27 cellular contexts compared by ENCODE assay signal in genomic region chr16:27746076-27746855, GRCh38.
"Had no signal": no experiment of that assay in that cellular context is flagged by ENCODE, and none has a peak within 500 bp of the region (broad histone marks: within the 10 kb centered on the region; RNA-seq: fewer than 3 reads in every experiment).

No MANE protein-coding gene starts in this region.

- H3K27me3 ChIP-seq: heart right ventricle, left lung, ovary, sigmoid colon, suprapubic skin, tibial nerve had no signal

- H3K36me3 ChIP-seq: ovary had no signal

- DNase-seq: activated CD4-positive, alpha-beta memory T cell treated with anti-CD3 and anti-CD28 coated beads, Interleukin-2, amount 10 ng/mL, durations not matched to agents 7 days and 5 days; activated CD4-positive, alpha-beta T cell treated with anti-CD3 and anti-CD28 coated beads, Interleukin-2, amount 10 ng/mL, durations not matched to agents 7 days and 5 days; activated CD8-positive, alpha-beta memory T cell treated with anti-CD3 and anti-CD28 coated beads, Interleukin-2, amount 50 U/mL, for 48 hours; activated gamma-delta T cell; activated naive CD4-positive, alpha-beta T cell treated with anti-CD3 and anti-CD28 coated beads, Interleukin-2, amount 10 ng/mL, durations not matched to agents 7 days and 5 days; activated naive CD8-positive, alpha-beta T cell treated with anti-CD3 and anti-CD28 coated beads, Interleukin-2, amount 10 ng/mL, durations not matched to agents 7 days and 5 days; activated T-cell treated with anti-CD3 and anti-CD28 coated beads, Interleukin-2, amount 50 U/mL, for 24 hours; cortex of kidney; foreskin fibroblast; heart right ventricle; kidney glomerular epithelial cell; left lung; lower lobe of right lung; natural killer cell; ovary; sigmoid colon; small intestine; stimulated activated CD4-positive, alpha-beta T cell treated with anti-CD3 and anti-CD28 coated beads, Interleukin-4, amount 100 ng/mL, for 24 hours; stimulated activated naive CD8-positive, alpha-beta T cell treated with anti-CD3 and anti-CD28 coated beads, Interleukin-15, amount 100 ng/mL, for 72 hours; T-helper 1 cell; T-helper 9 cell had no signal

- H3K36me3 Mint-ChIP-seq: activated naive CD4-positive, alpha-beta T cell treated with anti-CD3 and anti-CD28 coated beads, Interleukin-2, amount 10 ng/mL, durations not matched to agents 7 days and 5 days; activated naive CD8-positive, alpha-beta T cell treated with anti-CD3 and anti-CD28 coated beads, Interleukin-2, amount 10 ng/mL, durations not matched to agents 7 days and 5 days had no signal

- H3K27me3 Mint-ChIP-seq: activated CD4-positive, alpha-beta memory T cell treated with anti-CD3 and anti-CD28 coated beads, Interleukin-2, amount 10 ng/mL, durations not matched to agents 7 days and 5 days; activated CD4-positive, alpha-beta T cell treated with anti-CD3 and anti-CD28 coated beads, Interleukin-2, amount 10 ng/mL, durations not matched to agents 7 days and 5 days; activated naive CD4-positive, alpha-beta T cell treated with anti-CD3 and anti-CD28 coated beads, Interleukin-2, amount 10 ng/mL, durations not matched to agents 7 days and 5 days; activated naive CD8-positive, alpha-beta T cell treated with anti-CD3 and anti-CD28 coated beads, Interleukin-2, amount 10 ng/mL, durations not matched to agents 7 days and 5 days; activated T-cell treated with anti-CD3 and anti-CD28 coated beads, Interleukin-2, amount 50 U/mL, for 24 hours; stimulated activated memory B cell treated with anti-CD40 and anti-IgM and Interleukin-4, amounts not matched to agents 10 μg/mL and 1 μg/mL and 100 μg/mL, for 72 hours; stimulated activated naive CD8-positive, alpha-beta T cell treated with anti-CD3 and anti-CD28 coated beads, Interleukin-15, amount 100 ng/mL, for 72 hours had no signal

- H3K27ac Mint-ChIP-seq: activated CD4-positive, alpha-beta memory T cell treated with anti-CD3 and anti-CD28 coated beads, Interleukin-2, amount 10 ng/mL, durations not matched to agents 7 days and 5 days; activated CD4-positive, alpha-beta T cell treated with anti-CD3 and anti-CD28 coated beads, Interleukin-2, amount 10 ng/mL, durations not matched to agents 7 days and 5 days; activated naive CD4-positive, alpha-beta T cell treated with anti-CD3 and anti-CD28 coated beads, Interleukin-2, amount 10 ng/mL, durations not matched to agents 7 days and 5 days; activated T-cell treated with anti-CD3 and anti-CD28 coated beads, Interleukin-2, amount 50 U/mL, for 24 hours; stimulated activated memory B cell treated with anti-CD40 and anti-IgM and Interleukin-4, amounts not matched to agents 10 μg/mL and 1 μg/mL and 100 μg/mL, for 72 hours had no signal

- ATAC-seq: activated CD4-positive, CD25-positive, alpha-beta regulatory T cell treated with anti-CD3 and anti-CD28 coated beads, Interleukin-2, amount 50 U/mL, for 24 hours; esophagus mucosa; heart right ventricle; left lung; lower lobe of right lung; natural killer cell; psoas muscle; stimulated activated memory B cell treated with anti-CD40 and anti-IgM and Interleukin-4, amounts not matched to agents 10 μg/mL and 1 μg/mL and 100 μg/mL, for 72 hours; stimulated activated naive CD8-positive, alpha-beta T cell treated with anti-CD3 and anti-CD28 coated beads, Interleukin-15, amount 100 ng/mL, for 72 hours had no signal

- H3K9me3 ChIP-seq: heart right ventricle, left lung, lower lobe of right lung, ovary, psoas muscle, sigmoid colon, suprapubic skin, tibial nerve had no signal

- H3K4me3 ChIP-seq: heart right ventricle, left lung, lower lobe of right lung, ovary, psoas muscle, sigmoid colon, suprapubic skin, tibial nerve had no signal

- H3K9me3 Mint-ChIP-seq: activated CD4-positive, alpha-beta memory T cell treated with anti-CD3 and anti-CD28 coated beads, Interleukin-2, amount 10 ng/mL, durations not matched to agents 7 days and 5 days; activated CD4-positive, alpha-beta T cell treated with anti-CD3 and anti-CD28 coated beads, Interleukin-2, amount 10 ng/mL, durations not matched to agents 7 days and 5 days; activated naive CD4-positive, alpha-beta T cell treated with anti-CD3 and anti-CD28 coated beads, Interleukin-2, amount 10 ng/mL, durations not matched to agents 7 days and 5 days; activated naive CD8-positive, alpha-beta T cell treated with anti-CD3 and anti-CD28 coated beads, Interleukin-2, amount 10 ng/mL, durations not matched to agents 7 days and 5 days; activated T-cell treated with anti-CD3 and anti-CD28 coated beads, Interleukin-2, amount 50 U/mL, for 24 hours; natural killer cell; stimulated activated memory B cell treated with anti-CD40 and anti-IgM and Interleukin-4, amounts not matched to agents 10 μg/mL and 1 μg/mL and 100 μg/mL, for 72 hours; stimulated activated naive CD8-positive, alpha-beta T cell treated with anti-CD3 and anti-CD28 coated beads, Interleukin-15, amount 100 ng/mL, for 72 hours had no signal

- H3K4me3 Mint-ChIP-seq: activated CD4-positive, alpha-beta memory T cell treated with anti-CD3 and anti-CD28 coated beads, Interleukin-2, amount 10 ng/mL, durations not matched to agents 7 days and 5 days; activated CD4-positive, alpha-beta T cell treated with anti-CD3 and anti-CD28 coated beads, Interleukin-2, amount 10 ng/mL, durations not matched to agents 7 days and 5 days; activated naive CD4-positive, alpha-beta T cell treated with anti-CD3 and anti-CD28 coated beads, Interleukin-2, amount 10 ng/mL, durations not matched to agents 7 days and 5 days; activated naive CD8-positive, alpha-beta T cell treated with anti-CD3 and anti-CD28 coated beads, Interleukin-2, amount 10 ng/mL, durations not matched to agents 7 days and 5 days; activated T-cell treated with anti-CD3 and anti-CD28 coated beads, Interleukin-2, amount 50 U/mL, for 24 hours; natural killer cell; stimulated activated memory B cell treated with anti-CD40 and anti-IgM and Interleukin-4, amounts not matched to agents 10 μg/mL and 1 μg/mL and 100 μg/mL, for 72 hours; stimulated activated naive CD8-positive, alpha-beta T cell treated with anti-CD3 and anti-CD28 coated beads, Interleukin-15, amount 100 ng/mL, for 72 hours had no signal
